ENCODE assay signal across 20 cellular contexts in the genomic region with DNA sequence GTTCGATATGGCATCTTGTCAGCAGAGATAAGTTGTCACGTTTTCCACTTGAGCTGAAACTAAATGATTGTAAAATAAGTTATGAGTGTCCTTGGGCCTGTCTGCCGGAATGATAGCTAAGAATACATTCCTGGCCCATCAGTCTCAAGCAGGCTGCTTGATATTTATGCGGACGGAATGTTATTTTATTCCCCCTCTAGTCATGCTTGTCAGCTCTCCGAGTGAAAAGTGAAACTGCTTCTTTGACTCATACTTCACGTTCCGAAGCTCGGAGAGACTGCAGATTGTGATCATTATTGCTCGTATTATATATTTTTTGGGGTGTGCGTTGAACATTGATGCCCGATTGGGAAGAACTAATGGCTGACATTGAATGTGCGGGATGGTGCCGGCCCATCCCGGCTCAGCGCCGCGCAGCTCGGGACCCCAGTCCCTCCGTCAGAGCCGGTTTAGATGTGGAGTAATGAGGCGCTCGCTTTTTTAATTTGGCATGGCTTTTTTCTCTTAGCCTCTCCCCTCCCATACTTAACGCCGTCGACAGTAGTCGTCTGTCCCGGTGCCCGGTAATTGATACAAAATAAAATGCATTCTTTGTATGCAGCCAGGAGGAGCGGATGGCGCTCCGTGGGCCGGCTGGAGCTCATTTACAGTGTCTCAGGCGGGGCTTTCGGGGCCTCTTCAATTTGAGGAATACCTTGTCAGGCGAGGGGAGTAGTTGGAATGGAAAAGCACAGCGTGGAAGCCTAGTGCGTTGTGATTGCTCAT.
"Had no signal": no experiment of that assay in that cellular context is flagged by ENCODE, and none has a peak within 500 bp of the region (broad histone marks: within the 10 kb centered on the region; RNA-seq: fewer than 3 reads in every experiment).

No MANE protein-coding gene starts in this region.

- H3K27me3 Mint-ChIP-seq: dendritic cell treated with granulocyte-macrophage colony-stimulating factor and Interleukin-4, amounts not matched to agents 40 ng/mL and 50 ng/mL, for 4 days had no signal

- H3K9me3 Mint-ChIP-seq: activated CD4-positive, alpha-beta T cell treated with anti-CD3 and anti-CD28 coated beads, Interleukin-2, amount 10 ng/mL, durations not matched to agents 24 days and 14 days; activated naive CD8-positive, alpha-beta T cell treated with anti-CD3 and anti-CD28 coated beads, Interleukin-2, amount 10 ng/mL, durations not matched to agents 7 days and 5 days; activated T-cell treated with anti-CD3 and anti-CD28 coated beads, Interleukin-2, amount 50 U/mL, for 24 hours; activated T-helper 2 cell treated with anti-CD3 and anti-CD28 coated beads, Interferon-gamma antibody, Interleukin-2, Interleukin-4, amounts not matched to agents 10 μg/mL and 5 μg/mL and 100 μg/mL, durations not matched to agents 14 hours and 24 hours and 36 hours; dendritic cell treated with granulocyte-macrophage colony-stimulating factor and Interleukin-4, amounts not matched to agents 40 ng/mL and 50 ng/mL, for 4 days had no signal

- H3K4me1 Mint-ChIP-seq: activated CD4-positive, alpha-beta T cell treated with anti-CD3 and anti-CD28 coated beads, Interleukin-2, amount 10 ng/mL, durations not matched to agents 24 days and 14 days; activated naive CD8-positive, alpha-beta T cell treated with anti-CD3 and anti-CD28 coated beads, Interleukin-2, amount 10 ng/mL, durations not matched to agents 7 days and 5 days; naive B cell had no signal

- H3K9me3 ChIP-seq: left ventricle myocardium inferior, neutrophil, tibial nerve, uterus had no signal

- H3K27ac ChIP-seq: left ventricle myocardium inferior, neutrophil, tibial nerve, uterus had no signal

- H3K27me3 ChIP-seq: neutrophil, tibial nerve, uterus had no signal

- H3K4me3 Mint-ChIP-seq: activated CD4-positive, alpha-beta T cell treated with anti-CD3 and anti-CD28 coated beads, Interleukin-2, amount 10 ng/mL, durations not matched to agents 24 days and 14 days; activated CD8-positive, alpha-beta T cell treated with anti-CD3 and anti-CD28 coated beads, Interleukin-2, amount 10 ng/mL, durations not matched to agents 7 days and 5 days; activated naive CD8-positive, alpha-beta T cell treated with anti-CD3 and anti-CD28 coated beads, Interleukin-2, amount 10 ng/mL, durations not matched to agents 7 days and 5 days; activated T-cell treated with anti-CD3 and anti-CD28 coated beads, Interleukin-2, amount 50 U/mL, for 24 hours; dendritic cell treated with granulocyte-macrophage colony-stimulating factor and Interleukin-4, amounts not matched to agents 40 ng/mL and 50 ng/mL, for 4 days had no signal

- DNase-seq: activated CD4-positive, alpha-beta T cell treated with anti-CD3 and anti-CD28 coated beads, Interleukin-2, amount 10 ng/mL, durations not matched to agents 24 days and 14 days; activated CD8-positive, alpha-beta T cell treated with anti-CD3 and anti-CD28 coated beads, Interleukin-2, amount 10 ng/mL, durations not matched to agents 7 days and 5 days; activated naive CD4-positive, alpha-beta T cell treated with Interleukin-2 at 50 U/mL for 16 hours; activated naive CD8-positive, alpha-beta T cell treated with anti-CD3 and anti-CD28 coated beads, Interleukin-2, amount 10 ng/mL, durations not matched to agents 7 days and 5 days; activated T-cell treated with anti-CD3 and anti-CD28 coated beads, Interleukin-2, amount 50 U/mL, for 24 hours; anterior cingulate cortex; effector memory CD4-positive, alpha-beta T cell; hypothalamus; islet precursor cell; left ventricle myocardium inferior; naive B cell; stimulated activated naive CD8-positive, alpha-beta T cell treated with anti-CD3 and anti-CD28 coated beads, Interleukin-15, Interleukin-2, amounts not matched to agents 100 U/mL and 50 U/mL, for 24 hours; T-helper 1 cell; T-helper 9 cell; uterus had no signal

- H3K4me1 ChIP-seq: left ventricle myocardium inferior, tibial nerve, uterus had no signal

- H3K4me3 ChIP-seq: left ventricle myocardium inferior, tibial nerve, uterus had no signal

- ATAC-seq: activated CD8-positive, alpha-beta T cell treated with anti-CD3 and anti-CD28 coated beads, Interleukin-2, amount 10 ng/mL, durations not matched to agents 7 days and 5 days; SK-N-SH treated with all-trans-retinoic acid at 6 μM for 48 hours; stimulated activated naive CD8-positive, alpha-beta T cell treated with anti-CD3 and anti-CD28 coated beads, Interleukin-15, Interleukin-2, amounts not matched to agents 100 U/mL and 50 U/mL, for 24 hours had no signal

- H3K36me3 Mint-ChIP-seq: activated naive CD8-positive, alpha-beta T cell treated with anti-CD3 and anti-CD28 coated beads, Interleukin-2, amount 10 ng/mL, durations not matched to agents 7 days and 5 days; naive B cell had no signal

- H3K27ac Mint-ChIP-seq: activated CD4-positive, alpha-beta T cell treated with anti-CD3 and anti-CD28 coated beads, Interleukin-2, amount 10 ng/mL, durations not matched to agents 24 days and 14 days; activated CD8-positive, alpha-beta T cell treated with anti-CD3 and anti-CD28 coated beads, Interleukin-2, amount 10 ng/mL, durations not matched to agents 7 days and 5 days; activated naive CD8-positive, alpha-beta T cell treated with anti-CD3 and anti-CD28 coated beads, Interleukin-2, amount 10 ng/mL, durations not matched to agents 7 days and 5 days; activated T-cell treated with anti-CD3 and anti-CD28 coated beads, Interleukin-2, amount 50 U/mL, for 24 hours; activated T-helper 2 cell treated with anti-CD3 and anti-CD28 coated beads, Interferon-gamma antibody, Interleukin-2, Interleukin-4, amounts not matched to agents 10 μg/mL and 5 μg/mL and 100 μg/mL, durations not matched to agents 14 hours and 24 hours and 36 hours; dendritic cell treated with granulocyte-macrophage colony-stimulating factor and Interleukin-4, amounts not matched to agents 40 ng/mL and 50 ng/mL, for 4 days; naive B cell had no signal

- H3K36me3 ChIP-seq: neutrophil, uterus had no signal
